In the genomic region with DNA sequence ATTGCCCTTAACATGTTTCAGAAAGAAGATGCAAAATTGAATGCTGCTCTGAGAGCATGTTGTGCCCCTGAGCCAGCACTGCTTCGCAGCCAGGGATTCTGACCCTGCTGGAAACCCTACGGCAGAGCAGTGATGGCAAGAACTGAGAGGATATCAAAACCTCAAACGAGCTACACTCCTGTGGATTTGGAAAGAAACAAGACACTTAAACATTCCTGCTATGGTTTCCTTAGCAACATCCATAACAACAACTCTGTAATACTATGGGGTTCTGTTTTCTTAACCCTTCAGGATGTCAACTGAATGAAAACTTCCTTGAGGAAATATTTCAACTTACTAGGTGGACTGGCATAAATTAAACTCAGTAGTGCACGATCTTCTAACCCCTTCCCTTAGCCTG, we compare ENCODE assay signal across 13 cellular contexts.
DNase-seq lines count a peak whose midpoint lies in the region; ATAC-seq and TF ChIP-seq lines count a peak whose summit lies in the region.
"Had no signal": no experiment of that assay in that cellular context is flagged by ENCODE, and none has a peak within 500 bp of the region (broad histone marks: within the 10 kb centered on the region; RNA-seq: fewer than 3 reads in every experiment).

No MANE protein-coding gene starts in this region.

- CTCF ChIA-PET in Calu3 (lab: Charles Lee): interaction anchor here (0.7 kb wide), 1 partner anchor 12 kb away, joined by 3 read pairs; no protein-coding TSS in a partner anchor
- CTCF ChIA-PET in PC-9 (lab: Charles Lee): interaction anchor here (0.7 kb wide), 1 partner anchor 822 kb away, joined by 3 read pairs; no protein-coding TSS in a partner anchor

- peak overlapping the region; percentile 28; the same call in 1 of the 2 replicates for H3K4me3 ChIP-seq in PC-9

- no peak overlapping the region for H3K27ac Mint-ChIP-seq in Calu3 (ENCODE audit: unreplicated experiment)
- H3K27ac Mint-ChIP-seq in endothelial cell (ENCODE audit: unreplicated experiment): peak overlapping the region; percentile 72
- peak overlapping the region; percentile 48 to 79 (median 48) for H3K27ac Mint-ChIP-seq in nephron
- H3K27ac Mint-ChIP-seq in activated T-cell treated with anti-CD3 and anti-CD28 coated beads, Interleukin-2, amount 50 U/mL, for 72 hours: no peak overlapping the region
- H3K27ac Mint-ChIP-seq: effector memory CD8-positive, alpha-beta T cell had no signal

- H3K36me3 Mint-ChIP-seq in Calu3 (ENCODE audit: insufficient read depth, unreplicated experiment) (no peaks in the 10 kb centered on the region), endothelial cell (ENCODE audit: low read depth, unreplicated experiment) (no peaks in the 10 kb centered on the region), nephron (ENCODE audit: low read depth) (no peaks in the 10 kb centered on the region)
- no peaks in the 10 kb centered on the region for H3K36me3 Mint-ChIP-seq in activated T-cell treated with anti-CD3 and anti-CD28 coated beads, Interleukin-2, amount 50 U/mL, for 72 hours (ENCODE audit: insufficient read depth in 2 of 2)

- peaks cover 9% of the 10 kb centered on the region for H3K4me1 Mint-ChIP-seq in Calu3 (ENCODE audit: low read depth, unreplicated experiment)
- H3K4me1 Mint-ChIP-seq in endothelial cell (ENCODE audit: unreplicated experiment): peaks cover 5% of the 10 kb centered on the region
- peaks cover 10% of the 10 kb centered on the region for H3K4me1 Mint-ChIP-seq in nephron
- no peaks in the 10 kb centered on the region for H3K4me1 Mint-ChIP-seq in activated T-cell treated with anti-CD3 and anti-CD28 coated beads, Interleukin-2, amount 50 U/mL, for 72 hours (ENCODE audit: low read depth)

- H3K4me3 Mint-ChIP-seq in Calu3 (ENCODE audit: low read depth, unreplicated experiment): no peak overlapping the region
- H3K4me3 Mint-ChIP-seq in endothelial cell (ENCODE audit: unreplicated experiment): no peak overlapping the region
- H3K4me3 Mint-ChIP-seq in nephron: no peak overlapping the region
- no peak overlapping the region for H3K4me3 Mint-ChIP-seq in activated T-cell treated with anti-CD3 and anti-CD28 coated beads, Interleukin-2, amount 50 U/mL, for 72 hours
- H3K4me3 Mint-ChIP-seq: effector memory CD8-positive, alpha-beta T cell had no signal

- TF ChIP-seq CTCF in Calu3 (IDR thresholded peaks at IDR 0.05; ENCODE audit: unreplicated experiment) (no peak), PC-9 (conservative IDR thresholded peaks at IDR 0.05) (no peak), endothelial cell (IDR thresholded peaks at IDR 0.05; ENCODE audit: unreplicated experiment) (no peak), nephron (IDR thresholded peaks at IDR 0.05; ENCODE audit: unreplicated experiment in 3 of 3) (no peak)

- BruUV-seq in Calu3 (replicated peaks; lab: Mats Ljungman, UMichigan) (no TSS peak), PC-9 (replicated peaks; lab: Mats Ljungman, UMichigan) (no TSS peak)

- H3K27ac ChIP-seq in PC-9: peak overlapping the region; percentile 51

- no peaks in the 10 kb centered on the region for H4K20me1 ChIP-seq in PC-9 (ENCODE audit: insufficient read depth)

- no peaks in the 10 kb centered on the region for H3K27me3 ChIP-seq in PC-9 (ENCODE audit: insufficient read depth, low read depth)

- peaks cover 10% of the 10 kb centered on the region; the same call in 1 of the 2 replicates for H3K9me3 ChIP-seq in PC-9 (ENCODE audit: insufficient read depth, low read depth)

- H3K9me3 Mint-ChIP-seq in Calu3 (ENCODE audit: low read depth, unreplicated experiment) (no peaks in the 10 kb centered on the region), endothelial cell (ENCODE audit: unreplicated experiment) (no peaks in the 10 kb centered on the region), nephron (no peaks in the 10 kb centered on the region)
- no peaks in the 10 kb centered on the region for H3K9me3 Mint-ChIP-seq in activated T-cell treated with anti-CD3 and anti-CD28 coated beads, Interleukin-2, amount 50 U/mL, for 72 hours
- H3K9me3 Mint-ChIP-seq: effector memory CD8-positive, alpha-beta T cell had no signal

- intact Hi-C loops in Calu3 (cut with micrococcal nuclease; ENCODE audit: unreplicated experiment): loop anchor here (10.0 kb wide), 1 partner anchor 196 kb away; no protein-coding TSS in a partner anchor
- intact Hi-C loops in PC-9 (cut with micrococcal nuclease; ENCODE audit: unreplicated experiment): no loop called here

- peak overlapping the region; percentile 53 for H3K4me2 ChIP-seq in PC-9

- H3K4me1 ChIP-seq in PC-9 (replicated peaks; ENCODE audit: insufficient read depth): peaks cover 16% of the 10 kb centered on the region

- 0 out of 2 replicates have a peak, but pooled peaks cover 4% of the 10 kb centered on the region for H3F3A ChIP-seq in PC-9 (ENCODE audit: insufficient read depth, low read depth)

- H3K27me3 Mint-ChIP-seq in Calu3 (ENCODE audit: unreplicated experiment): no peaks in the 10 kb centered on the region
- peaks cover 4% of the 10 kb centered on the region for H3K27me3 Mint-ChIP-seq in endothelial cell (ENCODE audit: unreplicated experiment)
- no peaks in the 10 kb centered on the region for H3K27me3 Mint-ChIP-seq in nephron (ENCODE audit: low read depth)
- peaks cover 26% of the 10 kb centered on the region for H3K27me3 Mint-ChIP-seq in activated T-cell treated with anti-CD3 and anti-CD28 coated beads, Interleukin-2, amount 50 U/mL, for 72 hours (ENCODE audit: low read depth)
- H3K27me3 Mint-ChIP-seq: effector memory CD8-positive, alpha-beta T cell had no signal

- DNase-seq in Calu3 (peak; percentile 17), PC-9 (peak; percentile 20 to 90), endothelial cell (ENCODE audit: low spot score) (peak; percentile 18), DMS153 (lab: John Stamatoyannopoulos, UW) (no peak)
- no peak for DNase-seq in activated T-cell treated with anti-CD3 and anti-CD28 coated beads, Interleukin-2, amount 50 U/mL, for 72 hours
- DNase-seq: activated effector memory CD4-positive, alpha-beta T cell treated with Interleukin-2 at 50 U/mL for 16 hours; effector memory CD8-positive, alpha-beta T cell; Kasumi-1; left cardiac atrium had no signal

- ATAC-seq in activated T-cell treated with anti-CD3 and anti-CD28 coated beads, Interleukin-2, amount 50 U/mL, for 72 hours (replicated peaks in 1 of 2): no peak
- ATAC-seq in GM21367 (IDR thresholded peaks at IDR 0.05; ENCODE audit: unreplicated experiment) (no peak), HG03039 (IDR thresholded peaks at IDR 0.05; ENCODE audit: unreplicated experiment) (no peak)
- ATAC-seq: effector memory CD8-positive, alpha-beta T cell; left cardiac atrium; sciatic nerve had no signal

- no peaks in the 10 kb centered on the region for H3K36me3 ChIP-seq in PC-9 (ENCODE audit: low read depth)

- H3K79me2 ChIP-seq in PC-9 (ENCODE audit: low read depth): no peaks in the 10 kb centered on the region

- no peaks in the 10 kb centered on the region for H3K9me2 ChIP-seq in PC-9 (ENCODE audit: insufficient read depth)

- H2AFZ ChIP-seq in PC-9: peak overlapping the region; percentile 75

- POLR2A ChIA-PET in PC-9 (lab: Charles Lee; ENCODE audit: unreplicated experiment): no interaction called here

Comparison
In these comparisons a context has a peak if more than half of its experiments do, and no peak if none do; other contexts are left out.
1. DNase-seq: peak in Calu3 (single experiment), PC-9 (2 of 2) and endothelial cell (single experiment); none in DMS153 (single experiment) and activated T-cell treated with anti-CD3 and anti-CD28 coated beads, Interleukin-2, amount 50 U/mL, for 72 hours (0 of 2).
2. H3K27ac Mint-ChIP-seq: peak in endothelial cell (single experiment) and nephron (3 of 3); none in Calu3 (single experiment) and activated T-cell treated with anti-CD3 and anti-CD28 coated beads, Interleukin-2, amount 50 U/mL, for 72 hours (single experiment).